ENCODE assay signal across 9 cellular contexts in the genomic region with DNA sequence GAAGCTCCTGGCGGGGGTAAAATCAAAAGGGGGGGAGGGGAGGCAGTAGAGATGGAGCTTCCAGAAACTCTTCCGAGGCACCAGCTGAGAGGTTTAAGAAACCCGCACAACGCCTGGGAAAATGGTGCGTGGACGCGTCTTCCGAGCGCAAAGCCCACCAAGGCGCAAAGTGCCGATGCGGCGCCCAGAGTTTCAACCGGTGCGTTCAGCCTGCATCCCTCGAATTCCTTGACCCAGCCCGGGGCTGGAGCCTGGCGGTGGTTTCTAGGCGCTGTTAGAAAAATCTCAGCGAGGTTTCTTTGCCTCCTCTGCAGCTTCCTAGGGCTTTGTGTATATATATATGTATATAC. TPM values are rescaled to one million over a fixed set of nuclear protein-coding genes. Genes with fewer than 3 reads are reported as not detected.
A peak's percentile ranks its signal among the peaks of the same experiment; 100 is the strongest.
DNase-seq lines count a peak whose midpoint lies in the region; ATAC-seq and TF ChIP-seq lines count a peak whose summit lies in the region.
"Had no signal": no experiment of that assay in that cellular context is flagged by ENCODE, and none has a peak within 500 bp of the region (broad histone marks: within the 10 kb centered on the region; RNA-seq: fewer than 3 reads in every experiment).

No MANE protein-coding gene starts in this region.

- H3K36me3 ChIP-seq in CD4-positive, CD25-positive, alpha-beta regulatory T cell (ENCODE audit: control insufficient read depth, insufficient read depth, low read length) = no peaks in the 10 kb centered on the region
- H3K36me3 ChIP-seq: colonic mucosa had no signal

- peaks cover 8% of the 10 kb centered on the region for H3K4me1 ChIP-seq in CD4-positive, CD25-positive, alpha-beta regulatory T cell (ENCODE audit: control insufficient read depth, insufficient read depth, low read length, poor library complexity, severe bottlenecking)
- H3K4me1 ChIP-seq: colonic mucosa had no signal

- H3K27me3 ChIP-seq in CD4-positive, CD25-positive, alpha-beta regulatory T cell (ENCODE audit: control insufficient read depth, insufficient read depth, low read length) = peaks cover 27% of the 10 kb centered on the region

- no peaks in the 10 kb centered on the region for H3K36me3 Mint-ChIP-seq in CD4-positive, CD25-positive, alpha-beta regulatory T cell
- no peaks in the 10 kb centered on the region for H3K36me3 Mint-ChIP-seq in IgD-negative memory B cell
- no peaks in the 10 kb centered on the region for H3K36me3 Mint-ChIP-seq in endothelial cell (ENCODE audit: low read depth, unreplicated experiment)
- H3K36me3 Mint-ChIP-seq in osteocyte (ENCODE audit: unreplicated experiment) = no peaks in the 10 kb centered on the region

- no peak for ATAC-seq in CD4-positive, CD25-positive, alpha-beta regulatory T cell (ENCODE audit: low read depth in 2 of 2)

- no peak for DNase-seq in CD4-positive, CD25-positive, alpha-beta regulatory T cell
- DNase-seq in endothelial cell (ENCODE audit: low spot score) (peak; percentile 33), osteocyte (ENCODE audit: extremely low spot score, unreplicated experiment) (no peak), NCI-H2227 (lab: John Stamatoyannopoulos, UW; ENCODE audit: unreplicated experiment) (no peak), NCI-H146 treated with DMSO at 0.1 percent for 48 hours (lab: John Stamatoyannopoulos, UW; ENCODE audit: unreplicated experiment) (no peak), NCI-H1694 (lab: John Stamatoyannopoulos, UW) (no peak), 8988T (no peak)
- DNase-seq: colonic mucosa had no signal

- H3K27ac ChIP-seq in CD4-positive, CD25-positive, alpha-beta regulatory T cell (ENCODE audit: insufficient read depth, low read length, poor library complexity, severe bottlenecking) = no peak overlapping the region
- H3K27ac ChIP-seq: colonic mucosa had no signal

- no peak overlapping the region for H3K4me3 ChIP-seq in CD4-positive, CD25-positive, alpha-beta regulatory T cell (ENCODE audit: low read depth, low read length)
- H3K4me3 ChIP-seq: colonic mucosa had no signal

- peaks cover 0 to 10% (median under 1%) of the 10 kb centered on the region in 4 donors for H3K4me1 Mint-ChIP-seq in CD4-positive, CD25-positive, alpha-beta regulatory T cell
- H3K4me1 Mint-ChIP-seq in IgD-negative memory B cell = peaks cover 0 to 3% (median 0%) of the 10 kb centered on the region in 3 donors
- H3K4me1 Mint-ChIP-seq in endothelial cell (ENCODE audit: unreplicated experiment) = peaks cover 7% of the 10 kb centered on the region
- peaks cover 6% of the 10 kb centered on the region for H3K4me1 Mint-ChIP-seq in osteocyte (ENCODE audit: unreplicated experiment)

- peak overlapping the region in 3 of 4 donors; percentile 66 to 71 (median 71) for H3K4me3 Mint-ChIP-seq in CD4-positive, CD25-positive, alpha-beta regulatory T cell
- H3K4me3 Mint-ChIP-seq in IgD-negative memory B cell = peak overlapping the region in 3 of 4 donors; percentile 3 to 59 (median 24)
- H3K4me3 Mint-ChIP-seq in endothelial cell (ENCODE audit: unreplicated experiment) = peak overlapping the region; percentile 70
- H3K4me3 Mint-ChIP-seq in osteocyte (ENCODE audit: unreplicated experiment) = peak overlapping the region; percentile 64

- peaks cover 0 to 6% (median 0%) of the 10 kb centered on the region in 7 donors for H3K9me3 Mint-ChIP-seq in CD4-positive, CD25-positive, alpha-beta regulatory T cell
- H3K9me3 Mint-ChIP-seq in IgD-negative memory B cell (peaks cover 0 to 2% (median 0%) of the 10 kb centered on the region in 3 donors), endothelial cell (ENCODE audit: unreplicated experiment) (no peaks in the 10 kb centered on the region), osteocyte (ENCODE audit: unreplicated experiment) (no peaks in the 10 kb centered on the region)

- TF ChIP-seq CTCF in endothelial cell (IDR thresholded peaks at IDR 0.05; ENCODE audit: unreplicated experiment) = peak; percentile 6
- TF ChIP-seq CTCF in osteocyte (IDR thresholded peaks at IDR 0.05) = no peak

- no peaks in the 10 kb centered on the region for H3K9me3 ChIP-seq in CD4-positive, CD25-positive, alpha-beta regulatory T cell (ENCODE audit: control insufficient read depth in 2 of 2, low read length in 2 of 2)
- H3K9me3 ChIP-seq: colonic mucosa had no signal

- no peak overlapping the region for H3K27ac Mint-ChIP-seq in CD4-positive, CD25-positive, alpha-beta regulatory T cell
- H3K27ac Mint-ChIP-seq in IgD-negative memory B cell (peak overlapping the region in 1 of 3 donors; percentile 85), endothelial cell (ENCODE audit: unreplicated experiment) (no peak overlapping the region), osteocyte (ENCODE audit: unreplicated experiment) (no peak overlapping the region)

- H3K27me3 Mint-ChIP-seq in CD4-positive, CD25-positive, alpha-beta regulatory T cell = peaks cover 55% of the 10 kb centered on the region
- H3K27me3 Mint-ChIP-seq in IgD-negative memory B cell (peaks cover 18% of the 10 kb centered on the region), endothelial cell (ENCODE audit: unreplicated experiment) (peaks cover 4% of the 10 kb centered on the region), osteocyte (ENCODE audit: unreplicated experiment) (peaks cover 76% of the 10 kb centered on the region)

RNA-seq across cellular contexts. Expression of gene PLPPR5, which starts 0.5 kb away (rescaled TPM):
- not detected for total RNA-seq in CD4-positive, CD25-positive, alpha-beta regulatory T cell
- polyA plus RNA-seq in CD4-positive, CD25-positive, alpha-beta regulatory T cell = not detected
- not detected for polyA plus RNA-seq in IgD-negative memory B cell
- total RNA-seq in endothelial cell (ENCODE audit: unreplicated experiment) (1.1 TPM), osteocyte (not detected in 2 replicates)
